In the genomic region with DNA sequence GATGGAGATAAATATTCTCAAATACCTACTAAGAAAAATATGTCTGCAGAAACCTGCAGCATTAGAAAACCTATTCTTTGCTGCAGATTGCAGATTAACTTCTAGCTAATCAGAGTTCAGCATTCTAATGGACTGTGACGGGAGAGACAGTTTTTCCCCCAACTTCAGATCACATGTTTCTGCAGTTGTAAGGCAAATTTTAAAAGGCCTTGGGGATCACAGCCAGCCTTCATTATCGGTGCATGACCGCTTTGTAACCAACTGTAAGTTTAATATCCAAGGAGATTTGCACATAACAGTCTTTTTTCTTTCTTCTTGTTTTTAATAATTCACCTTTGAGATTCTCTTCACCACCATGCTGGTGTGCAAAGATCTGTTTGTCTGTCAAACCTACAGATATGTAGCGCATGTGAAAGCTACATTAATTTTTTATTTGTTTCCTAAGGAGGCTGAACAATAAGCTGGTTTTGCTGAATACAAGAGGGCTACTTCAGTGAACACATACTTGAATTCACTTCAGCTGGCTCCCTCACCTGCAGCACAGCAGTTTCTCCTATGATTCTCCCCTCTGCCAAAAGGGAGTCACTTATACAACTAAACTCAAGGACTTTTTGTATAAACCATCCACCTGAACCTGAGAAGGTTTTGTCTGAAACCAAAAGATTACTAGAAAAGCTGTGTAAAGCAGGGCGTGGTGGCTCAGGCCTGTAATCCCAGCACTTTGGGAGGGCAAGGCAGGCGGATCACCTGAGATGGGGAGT, we compare ENCODE assay signal across 21 cellular contexts.
"Had no signal": no experiment of that assay in that cellular context is flagged by ENCODE, and none has a peak within 500 bp of the region (broad histone marks: within the 10 kb centered on the region; RNA-seq: fewer than 3 reads in every experiment).

No MANE protein-coding gene starts in this region.

- ATAC-seq: activated naive CD8-positive, alpha-beta T cell treated with anti-CD3 and anti-CD28 coated beads, Interleukin-2, amount 50 U/mL, for 24 hours; left ventricle myocardium superior; natural killer cell treated with Interleukin-12 subunit alpha and Interleukin-12 subunit beta and Interleukin-15 and Interleukin-18, amount 100 ng/mL, for 72 hours; right cardiac atrium had no signal

- H3K36me3 Mint-ChIP-seq: natural killer cell treated with Interleukin-12 subunit alpha and Interleukin-12 subunit beta and Interleukin-15 and Interleukin-18, amount 100 ng/mL, for 72 hours; stimulated activated naive B cell treated with anti-CD40 and anti-IgM and Interleukin-4, amounts not matched to agents 10 μg/mL and 1 μg/mL and 100 μg/mL, for 72 hours had no signal

- H3K4me1 ChIP-seq: transverse colon had no signal

- H3K4me3 Mint-ChIP-seq: activated naive CD4-positive, alpha-beta T cell treated with anti-CD3 and anti-CD28 coated beads for 36 hours; activated naive CD8-positive, alpha-beta T cell treated with anti-CD3 and anti-CD28 coated beads, Interleukin-2, amount 50 U/mL, for 24 hours; dendritic cell treated with granulocyte-macrophage colony-stimulating factor and Interleukin-4, amounts not matched to agents 40 ng/mL and 50 ng/mL, for 4 days; natural killer cell treated with Interleukin-12 subunit alpha and Interleukin-12 subunit beta and Interleukin-15 and Interleukin-18, amount 100 ng/mL, for 72 hours; stimulated activated naive B cell treated with anti-CD40 and anti-IgM and Interleukin-4, amounts not matched to agents 10 μg/mL and 1 μg/mL and 100 μg/mL, for 72 hours had no signal

- DNase-seq: activated CD4-positive, alpha-beta T cell treated with anti-CD3 and anti-CD28 coated beads, Interleukin-2, amount 50 U/mL, for 4 hours; activated CD4-positive, CD25-positive, alpha-beta regulatory T cell treated with anti-CD3 and anti-CD28 coated beads, Interleukin-2, amount 50 U/mL, for 72 hours; activated naive CD4-positive, alpha-beta T cell treated with anti-CD3 and anti-CD28 coated beads for 36 hours; activated naive CD8-positive, alpha-beta T cell treated with anti-CD3 and anti-CD28 coated beads, Interleukin-2, amount 50 U/mL, for 24 hours; activated T-cell treated with anti-CD3 and anti-CD28 coated beads for 4 hours; effector memory CD4-positive, alpha-beta T cell; foreskin fibroblast; glutamatergic neuron; hypothalamus; kidney; left ventricle myocardium superior; mesenchymal stem cell; occipital lobe; right cardiac atrium; stimulated activated CD4-positive, alpha-beta T cell treated with anti-CD3 and anti-CD28 coated beads, Interleukin-15, amount 100 ng/mL, for 24 hours; stimulated activated CD4-positive, alpha-beta T cell treated with anti-CD3 and anti-CD28 coated beads, Interleukin-4, amount 100 ng/mL, for 1 hour; stimulated activated naive B cell treated with anti-CD40 and anti-IgM and Interleukin-4, amounts not matched to agents 10 μg/mL and 1 μg/mL and 100 μg/mL, for 72 hours; transverse colon had no signal

- H3K27ac Mint-ChIP-seq: activated naive CD4-positive, alpha-beta T cell treated with anti-CD3 and anti-CD28 coated beads for 36 hours; activated naive CD8-positive, alpha-beta T cell treated with anti-CD3 and anti-CD28 coated beads, Interleukin-2, amount 50 U/mL, for 24 hours; dendritic cell treated with granulocyte-macrophage colony-stimulating factor and Interleukin-4, amounts not matched to agents 40 ng/mL and 50 ng/mL, for 4 days; natural killer cell treated with Interleukin-12 subunit alpha and Interleukin-12 subunit beta and Interleukin-15 and Interleukin-18, amount 100 ng/mL, for 72 hours had no signal

- H3K27me3 ChIP-seq: transverse colon had no signal

- H3K27me3 Mint-ChIP-seq: activated naive CD8-positive, alpha-beta T cell treated with anti-CD3 and anti-CD28 coated beads, Interleukin-2, amount 50 U/mL, for 24 hours; dendritic cell treated with granulocyte-macrophage colony-stimulating factor and Interleukin-4, amounts not matched to agents 40 ng/mL and 50 ng/mL, for 4 days; natural killer cell treated with Interleukin-12 subunit alpha and Interleukin-12 subunit beta and Interleukin-15 and Interleukin-18, amount 100 ng/mL, for 72 hours; stimulated activated naive B cell treated with anti-CD40 and anti-IgM and Interleukin-4, amounts not matched to agents 10 μg/mL and 1 μg/mL and 100 μg/mL, for 72 hours had no signal

- H3K9me3 Mint-ChIP-seq: activated naive CD4-positive, alpha-beta T cell treated with anti-CD3 and anti-CD28 coated beads for 36 hours; activated naive CD8-positive, alpha-beta T cell treated with anti-CD3 and anti-CD28 coated beads, Interleukin-2, amount 50 U/mL, for 24 hours; dendritic cell treated with granulocyte-macrophage colony-stimulating factor and Interleukin-4, amounts not matched to agents 40 ng/mL and 50 ng/mL, for 4 days; natural killer cell treated with Interleukin-12 subunit alpha and Interleukin-12 subunit beta and Interleukin-15 and Interleukin-18, amount 100 ng/mL, for 72 hours; stimulated activated naive B cell treated with anti-CD40 and anti-IgM and Interleukin-4, amounts not matched to agents 10 μg/mL and 1 μg/mL and 100 μg/mL, for 72 hours had no signal

- H3K36me3 ChIP-seq: transverse colon had no signal

- H3K4me3 ChIP-seq: skin epidermis, transverse colon had no signal

- H3K4me1 Mint-ChIP-seq: activated naive CD8-positive, alpha-beta T cell treated with anti-CD3 and anti-CD28 coated beads, Interleukin-2, amount 50 U/mL, for 24 hours had no signal

- H3K9me3 ChIP-seq: transverse colon had no signal

- H3K27ac ChIP-seq: skin epidermis, transverse colon had no signal
